In the genomic region with DNA sequence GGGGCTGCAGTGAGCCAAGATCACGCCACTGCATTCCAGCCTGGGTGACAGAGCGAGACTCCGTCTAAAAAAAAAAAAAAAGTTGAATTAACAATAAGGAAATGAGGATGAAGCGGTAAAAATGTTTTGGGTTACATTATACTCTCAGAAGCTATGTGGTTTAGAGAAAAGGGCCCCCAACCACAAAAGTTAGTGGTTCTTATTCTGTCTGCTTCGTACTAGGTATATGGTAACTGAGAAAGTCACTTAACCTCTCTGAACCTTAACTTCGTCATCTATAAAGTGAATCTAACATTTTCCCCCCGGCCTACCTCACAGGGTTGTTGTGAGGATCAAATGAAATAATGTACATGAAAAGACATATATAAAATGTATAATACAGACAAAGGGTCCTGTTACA, we compare ENCODE assay signal across 1 cellular context.
TF ChIP-seq lines count a peak whose summit lies in the region.

No MANE protein-coding gene starts in this region.

TF ChIP-seq in HCT116, 20 proteins besides CTCF, POLR2A, EP300 and RAD21:
- TF ChIP-seq CBX3 (IDR thresholded peaks at IDR 0.05; ENCODE audit: low read depth): no peak
- no peak for TF ChIP-seq ZNF274 (IDR thresholded peaks at IDR 0.05; ENCODE audit: low read depth, low read length)
- no peak for TF ChIP-seq SRF (IDR thresholded peaks at IDR 0.05; ENCODE audit: low read depth)
- TF ChIP-seq, protein P1, sequence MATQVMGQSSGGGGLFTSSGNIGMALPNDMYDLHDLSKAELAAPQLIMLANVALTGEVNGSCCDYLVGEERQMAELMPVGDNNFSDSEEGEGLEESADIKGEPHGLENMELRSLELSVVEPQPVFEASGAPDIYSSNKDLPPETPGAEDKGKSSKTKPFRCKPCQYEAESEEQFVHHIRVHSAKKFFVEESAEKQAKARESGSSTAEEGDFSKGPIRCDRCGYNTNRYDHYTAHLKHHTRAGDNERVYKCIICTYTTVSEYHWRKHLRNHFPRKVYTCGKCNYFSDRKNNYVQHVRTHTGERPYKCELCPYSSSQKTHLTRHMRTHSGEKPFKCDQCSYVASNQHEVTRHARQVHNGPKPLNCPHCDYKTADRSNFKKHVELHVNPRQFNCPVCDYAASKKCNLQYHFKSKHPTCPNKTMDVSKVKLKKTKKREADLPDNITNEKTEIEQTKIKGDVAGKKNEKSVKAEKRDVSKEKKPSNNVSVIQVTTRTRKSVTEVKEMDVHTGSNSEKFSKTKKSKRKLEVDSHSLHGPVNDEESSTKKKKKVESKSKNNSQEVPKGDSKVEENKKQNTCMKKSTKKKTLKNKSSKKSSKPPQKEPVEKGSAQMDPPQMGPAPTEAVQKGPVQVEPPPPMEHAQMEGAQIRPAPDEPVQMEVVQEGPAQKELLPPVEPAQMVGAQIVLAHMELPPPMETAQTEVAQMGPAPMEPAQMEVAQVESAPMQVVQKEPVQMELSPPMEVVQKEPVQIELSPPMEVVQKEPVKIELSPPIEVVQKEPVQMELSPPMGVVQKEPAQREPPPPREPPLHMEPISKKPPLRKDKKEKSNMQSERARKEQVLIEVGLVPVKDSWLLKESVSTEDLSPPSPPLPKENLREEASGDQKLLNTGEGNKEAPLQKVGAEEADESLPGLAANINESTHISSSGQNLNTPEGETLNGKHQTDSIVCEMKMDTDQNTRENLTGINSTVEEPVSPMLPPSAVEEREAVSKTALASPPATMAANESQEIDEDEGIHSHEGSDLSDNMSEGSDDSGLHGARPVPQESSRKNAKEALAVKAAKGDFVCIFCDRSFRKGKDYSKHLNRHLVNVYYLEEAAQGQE (IDR thresholded peaks at IDR 0.05; ENCODE audit: low read depth): no peak
- TF ChIP-seq JUND (IDR thresholded peaks at IDR 0.05): no peak
- TF ChIP-seq CEBPB (IDR thresholded peaks at IDR 0.05; ENCODE audit: low read depth): no peak
- TF ChIP-seq ZFX (IDR thresholded peaks at IDR 0.05): no peak
- TF ChIP-seq POLR2AphosphoS5 (IDR thresholded peaks at IDR 0.05; ENCODE audit: low read depth, low read length): no peak
- no peak for TF ChIP-seq YY1 (IDR thresholded peaks at IDR 0.05; ENCODE audit: extremely low read depth, insufficient replicate concordance, low read depth, low read length)
- TF ChIP-seq, protein P2, sequence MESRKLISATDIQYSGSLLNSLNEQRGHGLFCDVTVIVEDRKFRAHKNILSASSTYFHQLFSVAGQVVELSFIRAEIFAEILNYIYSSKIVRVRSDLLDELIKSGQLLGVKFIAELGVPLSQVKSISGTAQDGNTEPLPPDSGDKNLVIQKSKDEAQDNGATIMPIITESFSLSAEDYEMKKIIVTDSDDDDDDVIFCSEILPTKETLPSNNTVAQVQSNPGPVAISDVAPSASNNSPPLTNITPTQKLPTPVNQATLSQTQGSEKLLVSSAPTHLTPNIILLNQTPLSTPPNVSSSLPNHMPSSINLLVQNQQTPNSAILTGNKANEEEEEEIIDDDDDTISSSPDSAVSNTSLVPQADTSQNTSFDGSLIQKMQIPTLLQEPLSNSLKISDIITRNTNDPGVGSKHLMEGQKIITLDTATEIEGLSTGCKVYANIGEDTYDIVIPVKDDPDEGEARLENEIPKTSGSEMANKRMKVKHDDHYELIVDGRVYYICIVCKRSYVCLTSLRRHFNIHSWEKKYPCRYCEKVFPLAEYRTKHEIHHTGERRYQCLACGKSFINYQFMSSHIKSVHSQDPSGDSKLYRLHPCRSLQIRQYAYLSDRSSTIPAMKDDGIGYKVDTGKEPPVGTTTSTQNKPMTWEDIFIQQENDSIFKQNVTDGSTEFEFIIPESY (IDR thresholded peaks at IDR 0.05; ENCODE audit: extremely low read depth, insufficient replicate concordance, low read length): no peak
- TF ChIP-seq TCF7L2 (IDR thresholded peaks at IDR 0.05; ENCODE audit: borderline replicate concordance, extremely low read depth, insufficient read depth, insufficient read length): no peak
- no peak for TF ChIP-seq EZH2 (IDR thresholded peaks at IDR 0.05)
- TF ChIP-seq EGR1 (IDR thresholded peaks at IDR 0.05; ENCODE audit: low read depth): no peak
- no peak for TF ChIP-seq ELF1 (IDR thresholded peaks at IDR 0.05; ENCODE audit: borderline replicate concordance, low read depth)
- TF ChIP-seq SP1 (IDR thresholded peaks at IDR 0.05; ENCODE audit: low read depth): no peak
- TF ChIP-seq SIN3A (IDR thresholded peaks at IDR 0.05; ENCODE audit: low read depth): no peak
- TF ChIP-seq ATF3 (IDR thresholded peaks at IDR 0.05): no peak
- TF ChIP-seq FOSL1 (IDR thresholded peaks at IDR 0.05; ENCODE audit: low read depth): no peak
- no peak for TF ChIP-seq EZH2phosphoT487 (IDR thresholded peaks at IDR 0.05; ENCODE audit: borderline replicate concordance)
- TF ChIP-seq MAX (IDR thresholded peaks at IDR 0.05): no peak
